ENCODE assay signal across 10 cellular contexts in the genomic region with DNA sequence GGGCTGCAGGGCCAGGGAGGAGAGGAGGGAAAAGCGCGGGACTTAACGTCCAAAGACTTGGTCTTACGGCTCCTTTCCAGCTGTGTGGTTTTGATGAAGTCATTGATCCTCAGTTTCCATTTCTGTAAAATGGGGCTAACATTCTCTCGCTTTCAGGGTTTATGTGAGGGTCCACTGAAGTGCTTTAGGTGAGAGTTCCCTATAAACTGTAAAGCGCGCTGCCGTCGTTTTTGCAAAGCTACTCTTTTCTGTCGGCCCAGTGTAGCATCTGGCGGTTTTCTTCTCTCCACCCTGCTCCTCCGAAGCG. TPM values are rescaled to one million over a fixed set of nuclear protein-coding genes. Genes with fewer than 3 reads are reported as not detected.
DNase-seq lines count a peak whose midpoint lies in the region; ATAC-seq and TF ChIP-seq lines count a peak whose summit lies in the region.
"Had no signal": no experiment of that assay in that cellular context is flagged by ENCODE, and none has a peak within 500 bp of the region (broad histone marks: within the 10 kb centered on the region; RNA-seq: fewer than 3 reads in every experiment).

No MANE protein-coding gene starts in this region.

- H3K4me3 ChIP-seq in A673 (ENCODE audit: low read depth, low read length, poor library complexity, severe bottlenecking) (peak overlapping the region; percentile 97), HUES64 (ENCODE audit: low read length) (peak overlapping the region; percentile 94), muscle layer of duodenum (ENCODE audit: low read depth in 1 of 2, low read length in 2 of 2) (peak overlapping the region; percentile 84 to 93)

- DNase-seq in A673 (ENCODE audit: low spot score) = no peak
- DNase-seq in central memory CD8-positive, alpha-beta T cell (ENCODE audit: low spot score in 2 of 2) = no peak

- H3K4me1 Mint-ChIP-seq in central memory CD8-positive, alpha-beta T cell = peaks cover 19% of the 10 kb centered on the region

- no peaks in the 10 kb centered on the region for H3K27me3 ChIP-seq in A673 (replicated peaks; ENCODE audit: insufficient read depth, low read depth, low read length, poor library complexity)
- no peaks in the 10 kb centered on the region for H3K27me3 ChIP-seq in HUES64 (ENCODE audit: insufficient read depth, low read length)
- H3K27me3 ChIP-seq in muscle layer of duodenum (ENCODE audit: low read depth, low read length) = no peaks in the 10 kb centered on the region

- no peaks in the 10 kb centered on the region for H3K27me3 Mint-ChIP-seq in central memory CD8-positive, alpha-beta T cell

- peaks cover 9% of the 10 kb centered on the region for H3K36me3 Mint-ChIP-seq in central memory CD8-positive, alpha-beta T cell (ENCODE audit: insufficient read depth)

- H3K9me3 Mint-ChIP-seq in central memory CD8-positive, alpha-beta T cell = no peaks in the 10 kb centered on the region

- 41% methylated on average over 13 of the region's 13 CpGs for WGBS in HUES64

- peak overlapping the region; percentile 51; the same call in 1 of the 2 replicates for H3K9ac ChIP-seq in HUES64 (ENCODE audit: low read depth, low read length)

- H3K9me3 ChIP-seq in A673 (ENCODE audit: low read depth, low read length, poor library complexity, severe bottlenecking) = no peaks in the 10 kb centered on the region
- no peaks in the 10 kb centered on the region for H3K9me3 ChIP-seq in HUES64 (ENCODE audit: insufficient read depth, low read depth, low read length)
- H3K9me3 ChIP-seq in muscle layer of duodenum (ENCODE audit: control insufficient read depth in 1 of 2, low read length in 2 of 2) = no peaks in the 10 kb centered on the region

- H3K27ac ChIP-seq in A673 (ENCODE audit: low read depth, low read length, poor library complexity, severe bottlenecking) = peak overlapping the region; percentile 94
- H3K27ac ChIP-seq in HUES64 (ENCODE audit: low read depth, low read length) = no peak overlapping the region
- H3K27ac ChIP-seq in muscle layer of duodenum (ENCODE audit: low read length) = no peak overlapping the region

- H3K36me3 ChIP-seq in A673 (ENCODE audit: insufficient read depth, low read length, poor library complexity, severe bottlenecking) (peaks cover 13% of the 10 kb centered on the region), HUES64 (ENCODE audit: insufficient read depth, low read length) (peaks cover 7% of the 10 kb centered on the region; the same call in 1 of the 2 replicates), muscle layer of duodenum (ENCODE audit: control insufficient read depth in 1 of 2, insufficient read depth in 2 of 2, low read length in 2 of 2) (peaks cover 14 to 18% of the 10 kb centered on the region in 2 donors)

- no TSS peak for BruUV-seq in A673 (replicated peaks; lab: Mats Ljungman, UMichigan)

- peak overlapping the region; percentile 97 for H3K4me3 Mint-ChIP-seq in central memory CD8-positive, alpha-beta T cell

- peak overlapping the region; percentile 81 for H3K27ac Mint-ChIP-seq in central memory CD8-positive, alpha-beta T cell (ENCODE audit: low read depth)

- H3K4me1 ChIP-seq in A673 (ENCODE audit: insufficient read depth, low read length, poor library complexity, severe bottlenecking) (peaks cover 6% of the 10 kb centered on the region), HUES64 (ENCODE audit: insufficient read depth, low read length) (peaks cover 7% of the 10 kb centered on the region; the same call in 1 of the 2 replicates), muscle layer of duodenum (ENCODE audit: control insufficient read depth in 1 of 2, insufficient read depth in 2 of 2, low read length in 2 of 2) (peaks cover 0 to 19% of the 10 kb centered on the region in 2 donors)

- ATAC-seq in central memory CD8-positive, alpha-beta T cell (replicated peaks; ENCODE audit: extremely low read depth, poor library complexity, severe bottlenecking) = no peak
- no peak for ATAC-seq in HG02588 (IDR thresholded peaks at IDR 0.05; ENCODE audit: unreplicated experiment)
- no peak for ATAC-seq in HG03457 (IDR thresholded peaks at IDR 0.05; ENCODE audit: unreplicated experiment)
- no peak for ATAC-seq in HG03442 (IDR thresholded peaks at IDR 0.05; ENCODE audit: unreplicated experiment)
- ATAC-seq in GM18873 (IDR thresholded peaks at IDR 0.05; ENCODE audit: low FRiP score, unreplicated experiment) = no peak

- intact Hi-C loops in A673 (cut with micrococcal nuclease; ENCODE audit: unreplicated experiment) = no loop called here

- POLR2A ChIA-PET in A673 (lab: Charles Lee; ENCODE audit: low non-redundant PET) = no interaction called here

- CTCF ChIA-PET in A673 (lab: Charles Lee) = interaction anchor here (1.6 kb wide), 1 partner anchor 61 kb away, joined by 3 read pairs; no protein-coding TSS in a partner anchor

- TF ChIP-seq CTCF in A673 (conservative IDR thresholded peaks at IDR 0.05; ENCODE audit: low read depth, low read length) = no peak

RNA-seq across cellular contexts. Expression of a gene that starts 0.6 kb away (rescaled TPM):
- 34.5 and 37.1 TPM in 2 replicates for total RNA-seq in A673 (2021)
- 41.6 TPM for polyA plus RNA-seq in HUES64 (2013, experiment 1 of 2)
- 50.4 TPM for polyA plus RNA-seq in HUES64 (2013, experiment 2 of 2)

RNA-seq across cellular contexts. Expression of a gene that starts 1.0 kb away (rescaled TPM):
- total RNA-seq in A673 (2021) = 26.4 and 27.1 TPM in 2 replicates
- polyA plus RNA-seq in HUES64 (2013, experiment 1 of 2) = 7.9 TPM
- polyA plus RNA-seq in HUES64 (2013, experiment 2 of 2) = 12.8 TPM

RNA-seq across cellular contexts. Expression of a gene that starts 20.7 kb away (rescaled TPM):
- not detected in 2 replicates for total RNA-seq in A673 (2021)
- polyA plus RNA-seq in HUES64 (2013, experiment 1 of 2) = not detected
- not detected for polyA plus RNA-seq in HUES64 (2013, experiment 2 of 2)
- total RNA-seq: myocyte, RPMI7951 had no signal

RNA-seq across cellular contexts. Expression of a gene that starts 36.0 kb away (rescaled TPM):
- total RNA-seq in A673 (2021) = 1.9 and 3.3 TPM in 2 replicates
- polyA plus RNA-seq in HUES64 (2013, experiment 1 of 2) = 47.0 TPM
- 42.1 TPM for polyA plus RNA-seq in HUES64 (2013, experiment 2 of 2)
- total RNA-seq: myocyte, RPMI7951 had no signal

RNA-seq across cellular contexts. Expression of a gene that starts 38.1 kb away (rescaled TPM):
- total RNA-seq in A673 (2021) = 0.33 and 0.62 TPM in 2 replicates
- polyA plus RNA-seq in HUES64 (2013, experiment 1 of 2) = 0.25 TPM
- 0.25 TPM for polyA plus RNA-seq in HUES64 (2013, experiment 2 of 2)
- total RNA-seq: myocyte, RPMI7951 had no signal
